In the genomic region with DNA sequence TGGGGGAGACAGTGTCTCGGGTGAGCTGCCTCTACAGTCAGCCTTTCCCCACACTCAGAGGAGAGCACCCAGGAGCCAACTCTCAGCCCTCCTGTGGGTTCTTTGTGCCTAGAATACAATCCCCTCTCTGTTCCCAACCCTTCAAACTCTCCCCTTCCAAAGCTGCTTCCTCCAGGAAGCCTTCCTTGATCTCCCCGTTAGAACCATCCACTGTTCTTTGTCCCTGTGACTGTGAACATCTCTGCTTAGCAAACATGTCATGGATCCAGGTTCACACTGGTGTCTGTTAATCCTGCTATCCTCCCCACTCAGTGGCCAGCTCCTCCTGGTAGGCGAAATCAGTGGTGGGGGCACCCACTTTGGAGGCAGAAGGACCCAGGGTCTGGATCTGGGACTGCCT, we compare ENCODE assay signal across 1 cellular context.
TF ChIP-seq lines count a peak whose summit lies in the region.

No MANE protein-coding gene starts in this region.

TF ChIP-seq in K562, 482 proteins besides CTCF, POLR2A, EP300 and RAD21:
- peak in 1 of 2 experiments; percentile 15; a peak in 1 of 4 replicates for TF ChIP-seq KDM1A (IDR thresholded peaks at IDR 0.05)
- peak; percentile 38 for TF ChIP-seq RBM25 (IDR thresholded peaks at IDR 0.05; ENCODE audit: low read depth, low read length, severe bottlenecking)
- no peak for TF ChIP-seq SMARCA4 (IDR thresholded peaks at IDR 0.05)
- TF ChIP-seq ARID3B (CRISPR knock-in tag; IDR thresholded peaks at IDR 0.05; ENCODE audit: borderline replicate concordance) = no peak
- peak; percentile 97 for TF ChIP-seq ZFP36 (IDR thresholded peaks at IDR 0.05; ENCODE audit: low read depth, low read length, partially characterized antibody)
- TF ChIP-seq BCOR (IDR thresholded peaks at IDR 0.05) = peak; percentile 17; the same call in 1 of the 2 replicates
TF ChIP-seq in K562: peak in this region for 4.
